ENCODE assay signal across 30 cellular contexts in genomic region chr2:55902429-55902828, GRCh38. TPM values are rescaled to one million over a fixed set of nuclear protein-coding genes. Genes with fewer than 3 reads are reported as not detected.
DNase-seq lines count a peak whose midpoint lies in the region; ATAC-seq and TF ChIP-seq lines count a peak whose summit lies in the region.
"Had no signal": no experiment of that assay in that cellular context is flagged by ENCODE, and none has a peak within 500 bp of the region (broad histone marks: within the 10 kb centered on the region; RNA-seq: fewer than 3 reads in every experiment).

No MANE protein-coding gene starts in this region.

- TF ChIP-seq POLR2A in body of pancreas (IDR thresholded peaks at IDR 0.05) (no peak), suprapubic skin (IDR thresholded peaks at IDR 0.05) (no peak)

- H3K27ac ChIP-seq in body of pancreas (no peak overlapping the region), suprapubic skin (peak overlapping the region; percentile 56)
- H3K27ac ChIP-seq: C4-2B had no signal

- DNase-seq in NCI-H774 (lab: John Stamatoyannopoulos, UW) (peak; percentile 5), body of pancreas (no peak), kidney tubule cell (ENCODE audit: low spot score) (peak; percentile 56), suprapubic skin (ENCODE audit: low spot score in 2 of 2) (no peak), NCI-H226 (no peak), superior temporal gyrus (ENCODE audit: extremely low spot score) (no peak)
- DNase-seq: CD8-positive, alpha-beta T cell; DMS 273 treated with DMSO at 0.1 percent for 48 hours; DMS79; EL; GDM1; HCEC 1CT; Karpas-422; NCI-H1092; NCI-H1417 treated with DMSO at 0.1 percent for 48 hours; NCI-H1694 treated with DMSO at 0.1 percent for 48 hours; NCI-H2081 treated with DMSO at 0.1 percent for 48 hours; NCI-H2171; NCI-H524; NCI-H748 treated with DMSO at 0.1 percent for 48 hours; NK-92 treated with Interleukin-12 subunit alpha and Interleukin-12 subunit beta, amount 100 ng/mL, for 24 hours; PC-3; Right ventricle myocardium superior; SW 1271 had no signal

- ATAC-seq in body of pancreas (peak; percentile 40), HG03521 (IDR thresholded peaks at IDR 0.05; ENCODE audit: unreplicated experiment) (no peak)
- ATAC-seq: A549; CD8-positive, alpha-beta T cell; GM12878; GM23338; PC-3 had no signal

- H3K36me3 ChIP-seq in body of pancreas (replicated peaks in 1 of 2; ENCODE audit: insufficient read depth in 1 of 2, low read depth in 2 of 2) (no peaks in the 10 kb centered on the region), suprapubic skin (no peaks in the 10 kb centered on the region)

- TF ChIP-seq EP300 in suprapubic skin (IDR thresholded peaks at IDR 0.05) = no peak

- H3K4me3 ChIP-seq in body of pancreas = no peak overlapping the region
- no peak overlapping the region for H3K4me3 ChIP-seq in suprapubic skin
- H3K4me3 ChIP-seq: A549, GM12878, GM23338 had no signal

- H3K9me3 ChIP-seq in body of pancreas (no peaks in the 10 kb centered on the region), suprapubic skin (peaks cover 4% of the 10 kb centered on the region)

- WGBS in body of pancreas, 2 donors = 51 to 57% methylated on average over 3 of the region's 3 CpGs
- WGBS in suprapubic skin = 53% methylated on average over 3 of the region's 3 CpGs

- no peak for TF ChIP-seq CTCF in body of pancreas (IDR thresholded peaks at IDR 0.05)
- no peak for TF ChIP-seq CTCF in suprapubic skin (IDR thresholded peaks at IDR 0.05)

- H3K4me1 ChIP-seq in body of pancreas (peaks cover 17% of the 10 kb centered on the region), suprapubic skin (peaks cover 4% of the 10 kb centered on the region)

- intact Hi-C loops in body of pancreas (cut with DNase I) = no loop called here

- no peaks in the 10 kb centered on the region for H3K27me3 ChIP-seq in body of pancreas
- no peaks in the 10 kb centered on the region for H3K27me3 ChIP-seq in suprapubic skin

RNA-seq across cellular contexts. Expression of gene EFEMP1, which starts 21.2 kb away (rescaled TPM):
- total RNA-seq in body of pancreas (100 to 1,000 TPM in 1 of 2 donors, 10 to 100 TPM in 1; 25.1 to 129 TPM), suprapubic skin (100 to 1,000 TPM in 3 of 4 donors, 10 to 100 TPM in 1; 93.1 to 145 (median 137) TPM)
- total RNA-seq: B cell; CD8-positive, alpha-beta T cell had no signal

Comparison
In these comparisons a context has a peak if more than half of its experiments do, and no peak if none do; other contexts are left out.
1. DNase-seq: peak in NCI-H774 (single experiment) and kidney tubule cell (single experiment); none in body of pancreas (0 of 4), suprapubic skin (0 of 2), NCI-H226 (single experiment) and superior temporal gyrus (single experiment).